Comparison of ENCODE assay signal across 10 cellular contexts in genomic region chr14:58663494-58664111, GRCh38. TPM values are rescaled to one million over a fixed set of nuclear protein-coding genes. Genes with fewer than 3 reads are reported as not detected.
DNase-seq lines count a peak whose midpoint lies in the region; ATAC-seq and TF ChIP-seq lines count a peak whose summit lies in the region.
"Had no signal": no experiment of that assay in that cellular context is flagged by ENCODE, and none has a peak within 500 bp of the region (broad histone marks: within the 10 kb centered on the region; RNA-seq: fewer than 3 reads in every experiment).

No MANE protein-coding gene starts in this region.

- no peak overlapping the region for H2AFZ ChIP-seq in PC-9

- no peaks in the 10 kb centered on the region for H3K4me1 ChIP-seq in PC-9 (replicated peaks; ENCODE audit: insufficient read depth)

- peaks cover 48% of the 10 kb centered on the region for H3K4me1 Mint-ChIP-seq in osteocyte (ENCODE audit: unreplicated experiment)
- H3K4me1 Mint-ChIP-seq: immature natural killer cell had no signal

- DNase-seq in GM04504 (ENCODE audit: low read depth) (peak; percentile 42), NCI-H2171 (lab: John Stamatoyannopoulos, UW) (peak; percentile 98), choroid plexus epithelial cell (ENCODE audit: low read depth) (peak; percentile 96), osteocyte (ENCODE audit: extremely low spot score, unreplicated experiment) (no peak), PC-9 (no peak)
- DNase-seq: immature natural killer cell had no signal

- H3F3A ChIP-seq in PC-9 (ENCODE audit: insufficient read depth, low read depth): no peaks in the 10 kb centered on the region

- no peak overlapping the region for H3K4me2 ChIP-seq in PC-9

- CTCF ChIA-PET in PC-9 (lab: Charles Lee): no interaction called here

- no peaks in the 10 kb centered on the region; the same call in 1 of the 2 replicates for H3K9me2 ChIP-seq in PC-9 (ENCODE audit: insufficient read depth)

- ATAC-seq in HG02938 (IDR thresholded peaks at IDR 0.05; ENCODE audit: unreplicated experiment) (no peak), GM18520 (IDR thresholded peaks at IDR 0.05; ENCODE audit: unreplicated experiment) (no peak), HG03095 (IDR thresholded peaks at IDR 0.05; ENCODE audit: unreplicated experiment) (no peak)
- ATAC-seq: activated naive CD4-positive, alpha-beta T cell treated with anti-CD3 and anti-CD28 coated beads, Interleukin-2, amount 50 U/mL, for 72 hours had no signal

- H3K9me3 Mint-ChIP-seq in osteocyte (ENCODE audit: unreplicated experiment): no peaks in the 10 kb centered on the region
- H3K9me3 Mint-ChIP-seq: activated naive CD4-positive, alpha-beta T cell treated with anti-CD3 and anti-CD28 coated beads, Interleukin-2, amount 50 U/mL, for 72 hours had no signal

- no peaks in the 10 kb centered on the region; the same call in 1 of the 2 replicates for H3K9me3 ChIP-seq in PC-9 (ENCODE audit: insufficient read depth, low read depth)

- H3K27ac ChIP-seq in PC-9: no peak overlapping the region

- POLR2A ChIA-PET in PC-9 (lab: Charles Lee; ENCODE audit: unreplicated experiment): no interaction called here

- peaks cover 12% of the 10 kb centered on the region; the same call in 1 of the 2 replicates for H3K27me3 ChIP-seq in PC-9 (ENCODE audit: insufficient read depth, low read depth)

- H3K27me3 Mint-ChIP-seq in osteocyte (ENCODE audit: unreplicated experiment): no peaks in the 10 kb centered on the region

- no peak overlapping the region for H3K4me3 Mint-ChIP-seq in osteocyte (ENCODE audit: unreplicated experiment)
- H3K4me3 Mint-ChIP-seq: immature natural killer cell had no signal

- H3K36me3 Mint-ChIP-seq in osteocyte (ENCODE audit: unreplicated experiment): no peaks in the 10 kb centered on the region
- H3K36me3 Mint-ChIP-seq: immature natural killer cell had no signal

- peak overlapping the region; percentile 39 for H3K27ac Mint-ChIP-seq in osteocyte (ENCODE audit: unreplicated experiment)
- H3K27ac Mint-ChIP-seq: immature natural killer cell had no signal

- H3K36me3 ChIP-seq in PC-9 (ENCODE audit: low read depth): no peaks in the 10 kb centered on the region

- no peaks in the 10 kb centered on the region for H3K79me2 ChIP-seq in PC-9 (ENCODE audit: low read depth)

- H3K4me3 ChIP-seq in choroid plexus epithelial cell (ENCODE audit: low read depth, low read length): no peak overlapping the region
- no peak overlapping the region for H3K4me3 ChIP-seq in PC-9

- BruUV-seq in PC-9 (replicated peaks; lab: Mats Ljungman, UMichigan): no TSS peak

- intact Hi-C loops in PC-9 (cut with micrococcal nuclease; ENCODE audit: unreplicated experiment): loop anchor here (10.0 kb wide), 1 partner anchor 59 kb away; no protein-coding TSS in a partner anchor

- TF ChIP-seq CTCF in choroid plexus epithelial cell (conservative IDR thresholded peaks at IDR 0.05; ENCODE audit: low read depth, low read length) (peak; percentile 6), osteocyte (IDR thresholded peaks at IDR 0.05) (no peak), PC-9 (conservative IDR thresholded peaks at IDR 0.05) (no peak)

- H4K20me1 ChIP-seq in PC-9 (ENCODE audit: insufficient read depth): no peaks in the 10 kb centered on the region

RNA-seq across cellular contexts. Expression of gene DACT1, which starts 25.8 kb away (rescaled TPM):
- total RNA-seq in osteocyte (29.2 and 32.7 TPM in 2 replicates), PC-9 (2021) (not detected in 2 replicates)

Comparison
In these comparisons a context has a peak if more than half of its experiments do, and no peak if none do; other contexts are left out.
1. DNase-seq: peak in GM04504 (single experiment), NCI-H2171 (single experiment) and choroid plexus epithelial cell (single experiment); none in osteocyte (single experiment) and PC-9 (0 of 2).
2. RNA of gene DACT1, which starts 25.8 kb away (total RNA-seq): 29.2 to 32.7 TPM in osteocyte; not detected in PC-9; every median in the first group is over 10 times any median in the second.